Comparison of ENCODE assay signal across 16 cellular contexts in the genomic region with DNA sequence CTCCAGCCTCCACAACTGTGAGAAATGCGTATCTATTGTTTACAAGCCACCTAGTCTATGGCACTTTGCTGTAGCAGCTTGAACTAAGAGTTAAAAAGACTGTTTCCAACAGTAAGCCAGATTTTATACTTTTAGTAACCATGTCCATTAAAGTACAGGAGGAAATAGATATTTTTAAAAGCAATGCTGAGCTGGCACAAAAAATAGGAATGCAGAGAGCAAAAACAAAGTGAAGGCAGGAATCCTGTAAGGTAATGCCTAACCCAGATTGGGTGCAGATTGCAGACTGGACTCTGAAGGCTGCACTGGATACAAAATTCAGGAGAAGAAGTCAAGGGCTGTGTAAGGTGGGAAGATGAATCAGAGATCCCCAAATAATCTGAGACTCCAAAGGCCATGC. TPM values are rescaled to one million over a fixed set of nuclear protein-coding genes. Genes with fewer than 3 reads are reported as not detected.
DNase-seq lines count a peak whose midpoint lies in the region; ATAC-seq and TF ChIP-seq lines count a peak whose summit lies in the region.
"Had no signal": no experiment of that assay in that cellular context is flagged by ENCODE, and none has a peak within 500 bp of the region (broad histone marks: within the 10 kb centered on the region; RNA-seq: fewer than 3 reads in every experiment).

No MANE protein-coding gene starts in this region.

- H3K27ac Mint-ChIP-seq in activated naive CD4-positive, alpha-beta T cell treated with anti-CD3 and anti-CD28 coated beads, Interleukin-2, amount 50 U/mL, for 24 hours = peak overlapping the region; percentile 27
- H3K27ac Mint-ChIP-seq in CD4-positive, alpha-beta T cell = peak overlapping the region; percentile 36
- H3K27ac Mint-ChIP-seq in T-cell = peak overlapping the region; percentile 53 to 78
- H3K27ac Mint-ChIP-seq in stimulated activated effector memory CD8-positive, alpha-beta T cell treated with anti-CD3 and anti-CD28 coated beads, Interleukin-12 subunit alpha, Interleukin-12 subunit beta, amount 100 ng/mL, for 72 hours = peak overlapping the region; percentile 35
- H3K27ac Mint-ChIP-seq: HFFc6, IgD-negative memory B cell had no signal

- peaks cover 1% of the 10 kb centered on the region for H3K36me3 Mint-ChIP-seq in activated naive CD4-positive, alpha-beta T cell treated with anti-CD3 and anti-CD28 coated beads, Interleukin-2, amount 50 U/mL, for 24 hours
- H3K36me3 Mint-ChIP-seq in CD4-positive, alpha-beta T cell (ENCODE audit: low read depth) = no peaks in the 10 kb centered on the region
- H3K36me3 Mint-ChIP-seq in T-cell = no peaks in the 10 kb centered on the region
- H3K36me3 Mint-ChIP-seq in stimulated activated effector memory CD8-positive, alpha-beta T cell treated with anti-CD3 and anti-CD28 coated beads, Interleukin-12 subunit alpha, Interleukin-12 subunit beta, amount 100 ng/mL, for 72 hours = no peaks in the 10 kb centered on the region
- H3K36me3 Mint-ChIP-seq: IgD-negative memory B cell had no signal

- intact Hi-C loops in CD4-positive, alpha-beta T cell (cut with DNase I, micrococcal nuclease) = no loop called here

- H3K27ac ChIP-seq in CD4-positive, alpha-beta T cell (ENCODE audit: low read depth, low read length) = no peak overlapping the region
- H3K27ac ChIP-seq: 22Rv1, BLaER1 had no signal

- ATAC-seq in CD4-positive, alpha-beta T cell (ENCODE audit: poor library complexity) = no peak
- no peak for ATAC-seq in T-cell (replicated peaks in 1 of 4)
- ATAC-seq in stimulated activated effector memory CD8-positive, alpha-beta T cell treated with anti-CD3 and anti-CD28 coated beads, Interleukin-12 subunit alpha, Interleukin-12 subunit beta, amount 100 ng/mL, for 72 hours = no peak
- ATAC-seq: HCT116 had no signal

- TF ChIP-seq CTCF in CD4-positive, alpha-beta T cell (IDR thresholded peaks at IDR 0.05) = no peak

- H3K27me3 Mint-ChIP-seq in activated naive CD4-positive, alpha-beta T cell treated with anti-CD3 and anti-CD28 coated beads, Interleukin-2, amount 50 U/mL, for 24 hours = peaks cover 3% of the 10 kb centered on the region
- H3K27me3 Mint-ChIP-seq in CD4-positive, alpha-beta T cell = peaks cover 5% of the 10 kb centered on the region
- peaks cover 4 to 5% of the 10 kb centered on the region in 2 donors for H3K27me3 Mint-ChIP-seq in T-cell

- H3K4me1 Mint-ChIP-seq in activated naive CD4-positive, alpha-beta T cell treated with anti-CD3 and anti-CD28 coated beads, Interleukin-2, amount 50 U/mL, for 24 hours = peaks cover 24% of the 10 kb centered on the region
- H3K4me1 Mint-ChIP-seq in CD4-positive, alpha-beta T cell (ENCODE audit: low read depth) = peaks cover 6% of the 10 kb centered on the region
- H3K4me1 Mint-ChIP-seq in T-cell = peaks cover 5 to 15% (median 7%) of the 10 kb centered on the region in 3 donors
- H3K4me1 Mint-ChIP-seq in stimulated activated effector memory CD8-positive, alpha-beta T cell treated with anti-CD3 and anti-CD28 coated beads, Interleukin-12 subunit alpha, Interleukin-12 subunit beta, amount 100 ng/mL, for 72 hours = no peaks in the 10 kb centered on the region
- H3K4me1 Mint-ChIP-seq: IgD-negative memory B cell had no signal

- no peaks in the 10 kb centered on the region for H3K27me3 ChIP-seq in CD4-positive, alpha-beta T cell (ENCODE audit: control insufficient read depth, insufficient read depth, low read length)
- H3K27me3 ChIP-seq: BLaER1 had no signal

- POLR2A ChIA-PET in CD4-positive, alpha-beta T cell (lab: Charles Lee) = no interaction called here
- POLR2A ChIA-PET in T-cell (lab: Charles Lee) = no interaction called here

- H3K9me3 Mint-ChIP-seq in activated naive CD4-positive, alpha-beta T cell treated with anti-CD3 and anti-CD28 coated beads, Interleukin-2, amount 50 U/mL, for 24 hours = no peaks in the 10 kb centered on the region
- H3K9me3 Mint-ChIP-seq in CD4-positive, alpha-beta T cell = no peaks in the 10 kb centered on the region
- no peaks in the 10 kb centered on the region for H3K9me3 Mint-ChIP-seq in T-cell
- peaks cover 6% of the 10 kb centered on the region for H3K9me3 Mint-ChIP-seq in stimulated activated effector memory CD8-positive, alpha-beta T cell treated with anti-CD3 and anti-CD28 coated beads, Interleukin-12 subunit alpha, Interleukin-12 subunit beta, amount 100 ng/mL, for 72 hours

- CTCF ChIA-PET in CD4-positive, alpha-beta T cell (lab: Charles Lee) = no interaction called here
- CTCF ChIA-PET in T-cell (lab: Charles Lee) = interaction anchor here in 1 of 2 donors (0.5 kb wide), 1 partner anchor 14 kb away, joined by 3 read pairs; no protein-coding TSS in a partner anchor

- DNase-seq in activated naive CD4-positive, alpha-beta T cell treated with anti-CD3 and anti-CD28 coated beads, Interleukin-2, amount 50 U/mL, for 16 hours = no peak
- no peak for DNase-seq in CD4-positive, alpha-beta T cell
- DNase-seq in T-cell = no peak
- no peak for DNase-seq in stimulated activated effector memory CD8-positive, alpha-beta T cell treated with anti-CD3 and anti-CD28 coated beads, Interleukin-12 subunit alpha, Interleukin-12 subunit beta, amount 100 ng/mL, for 72 hours (ENCODE audit: low spot score in 2 of 2)
- no peak for DNase-seq in C1 segment of cervical spinal cord (lab: John Stamatoyannopoulos, UW)
- no peak for DNase-seq in MV-4-11 (lab: John Stamatoyannopoulos, UW)
- DNase-seq: Caco-2, GOT3, H7, HFFc6, KBM-7 had no signal

- no peak overlapping the region for H3K4me3 Mint-ChIP-seq in activated naive CD4-positive, alpha-beta T cell treated with anti-CD3 and anti-CD28 coated beads, Interleukin-2, amount 50 U/mL, for 24 hours
- H3K4me3 Mint-ChIP-seq in CD4-positive, alpha-beta T cell = no peak overlapping the region
- H3K4me3 Mint-ChIP-seq in T-cell = no peak overlapping the region
- H3K4me3 Mint-ChIP-seq in stimulated activated effector memory CD8-positive, alpha-beta T cell treated with anti-CD3 and anti-CD28 coated beads, Interleukin-12 subunit alpha, Interleukin-12 subunit beta, amount 100 ng/mL, for 72 hours = no peak overlapping the region
- H3K4me3 Mint-ChIP-seq: HFFc6, IgD-negative memory B cell had no signal

- H3K9me3 ChIP-seq in CD4-positive, alpha-beta T cell (ENCODE audit: control insufficient read depth, low read length) = no peaks in the 10 kb centered on the region

RNA-seq across cellular contexts. Expression of a gene that starts 55.5 kb away (rescaled TPM):
- total RNA-seq in CD4-positive, alpha-beta T cell = 10 to 100 TPM; 59.7 to 61.9 TPM
- total RNA-seq in T-cell = 10 to 100 TPM; 54.8 to 71.4 (median 59.9) TPM

RNA-seq across cellular contexts. Expression of a gene that starts 56.4 kb away (rescaled TPM):
- total RNA-seq in CD4-positive, alpha-beta T cell = 10 to 100 TPM; 89.7 to 93.2 TPM
- 10 to 100 TPM; 70.0 to 88.4 (median 85.5) TPM for total RNA-seq in T-cell
